ENCODE assay signal across 8 cellular contexts in the genomic region with DNA sequence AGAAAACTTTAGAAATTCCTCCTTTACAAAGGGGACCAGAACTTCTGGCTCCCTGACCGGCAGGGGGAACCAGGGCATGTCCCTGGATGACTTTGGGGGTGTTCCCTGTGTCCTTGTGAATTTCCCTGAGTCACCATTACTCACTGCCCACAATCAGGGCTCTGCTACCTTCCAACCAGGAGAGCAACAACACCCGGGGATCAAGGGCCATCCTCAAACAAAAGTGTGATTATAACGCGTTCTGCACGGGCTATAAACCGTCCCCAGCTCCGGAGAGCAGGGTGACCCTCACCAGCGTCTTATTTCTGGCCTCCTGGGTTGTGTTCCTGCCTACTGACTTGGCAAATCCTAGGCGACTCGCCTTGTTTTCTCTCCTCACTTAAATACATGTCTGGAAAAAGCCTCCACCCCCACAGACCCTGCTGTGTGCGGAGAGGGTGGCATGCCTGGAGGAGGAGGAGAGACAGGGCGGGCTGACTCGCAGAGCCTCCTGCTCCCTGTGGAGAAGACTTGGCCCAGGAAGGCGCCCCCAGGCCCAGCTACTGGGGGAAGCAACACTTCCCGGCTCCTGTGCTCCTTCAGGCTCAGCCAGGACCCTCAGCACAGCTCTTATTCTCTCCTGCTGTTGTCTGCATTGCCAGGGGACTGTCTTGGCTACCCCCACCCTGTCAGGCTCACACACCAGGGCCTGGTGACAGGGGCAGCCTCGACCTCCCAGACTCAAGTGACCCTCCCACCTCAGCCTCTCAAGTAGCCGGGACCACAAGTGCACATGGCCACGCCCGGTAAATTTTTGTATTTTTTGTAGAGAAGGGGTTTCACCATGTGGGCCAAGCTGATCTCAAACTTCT. TPM values are rescaled to one million over a fixed set of nuclear protein-coding genes. Genes with fewer than 3 reads are reported as not detected.
DNase-seq lines count a peak whose midpoint lies in the region; ATAC-seq and TF ChIP-seq lines count a peak whose summit lies in the region.

No MANE protein-coding gene starts in this region.

- H3K4me2 ChIP-seq in OCI-LY7 (ENCODE audit: low read length): no peak overlapping the region

- DNase-seq in DMS 273 treated with DMSO at 0.1 percent for 48 hours (lab: John Stamatoyannopoulos, UW) (peak; percentile 80), astrocyte of the cerebellum (ENCODE audit: low read depth) (peak; percentile 93), iPS DF 6.9 (ENCODE audit: low read depth, low spot score) (peak; percentile 73), gastrocnemius medialis (peak; percentile 40 to 63), germinal center (ENCODE audit: low spot score) (no peak), OCI-LY7 (ENCODE audit: low spot score) (no peak)

- TF ChIP-seq EP300 in Ishikawa (IDR thresholded peaks at IDR 0.05; ENCODE audit: borderline replicate concordance): peak; percentile 59; the same call in 1 of the 2 replicates

- peaks cover 10% of the 10 kb centered on the region for H3K4me1 ChIP-seq in iPS DF 6.9 (ENCODE audit: control insufficient read depth, insufficient read depth, low read length)
- H3K4me1 ChIP-seq in gastrocnemius medialis: peaks cover 31 to 34% of the 10 kb centered on the region in 2 donors
- H3K4me1 ChIP-seq in OCI-LY7 (ENCODE audit: insufficient read depth, low read length, poor library complexity, severe bottlenecking): peaks cover 12% of the 10 kb centered on the region

- H3K4me3 ChIP-seq in astrocyte of the cerebellum (ENCODE audit: low read depth, low read length) (no peak overlapping the region), iPS DF 6.9 (ENCODE audit: low read length) (no peak overlapping the region), gastrocnemius medialis (no peak overlapping the region), OCI-LY7 (ENCODE audit: low read depth, low read length, poor library complexity, severe bottlenecking) (no peak overlapping the region)

- POLR2A ChIA-PET in OCI-LY7 (lab: Charles Lee): interaction anchor here (0.6 kb wide), 2 partner anchors 109 to 1586 kb away, joined by 3 to 4 read pairs; no protein-coding TSS in a partner anchor

- H3K79me2 ChIP-seq in OCI-LY7 (ENCODE audit: insufficient read depth, low read depth, low read length): no peaks in the 10 kb centered on the region

- no peak overlapping the region for H2AFZ ChIP-seq in OCI-LY7 (ENCODE audit: low read length)

- in situ Hi-C loops in astrocyte of the cerebellum (cut with HindIII; ENCODE audit: low sequenced_read_pairs) (no loop called here), gastrocnemius medialis (cut with MboI; ENCODE audit: low sequenced_read_pairs in 4 of 4) (loop anchor here in 1 of 4 donors (5.0 kb wide), 1 partner anchor 38 kb away; no protein-coding TSS in a partner anchor)

- H3K27ac ChIP-seq in iPS DF 6.9 (ENCODE audit: low read length) (no peak overlapping the region), gastrocnemius medialis (peak overlapping the region; percentile 86 to 89 (median 86)), OCI-LY7 (ENCODE audit: low read depth, low read length, poor library complexity, severe bottlenecking) (no peak overlapping the region)

- TF ChIP-seq CTCF in astrocyte of the cerebellum (IDR thresholded peaks at IDR 0.05; ENCODE audit: low read depth, low read length, missing control alignments): peak; percentile 80
- peak in 4 of 5 experiments; percentile 19 to 60 (median 32) for TF ChIP-seq CTCF in gastrocnemius medialis (IDR thresholded peaks at IDR 0.05 in 4 of 5, conservative IDR thresholded peaks at IDR 0.05 in 1 of 5)
- TF ChIP-seq CTCF in OCI-LY7 (conservative IDR thresholded peaks at IDR 0.05; ENCODE audit: low read length): no peak

- H3K9me3 ChIP-seq in iPS DF 6.9 (ENCODE audit: control insufficient read depth, insufficient read depth, low read length) (no peaks in the 10 kb centered on the region), gastrocnemius medialis (no peaks in the 10 kb centered on the region), OCI-LY7 (ENCODE audit: low read length) (no peaks in the 10 kb centered on the region)

- H3K36me3 ChIP-seq in iPS DF 6.9 (ENCODE audit: control insufficient read depth, insufficient read depth, low read length): no peaks in the 10 kb centered on the region
- no peaks in the 10 kb centered on the region for H3K36me3 ChIP-seq in gastrocnemius medialis
- H3K36me3 ChIP-seq in OCI-LY7 (ENCODE audit: insufficient read depth, low read length): no peaks in the 10 kb centered on the region

- WGBS in iPS DF 6.9 (ENCODE audit: insufficient coverage, insufficient read length): no CpG with 5 or more reads among the region's 19 CpGs

- intact Hi-C loops in gastrocnemius medialis (cut with DNase I; ENCODE audit: low total_unique reads) (no loop called here), OCI-LY7 (cut with micrococcal nuclease; ENCODE audit: unreplicated experiment) (no loop called here)

- peak; percentile 77 for TF ChIP-seq RAD21 in Ishikawa (IDR thresholded peaks at IDR 0.05; ENCODE audit: low read depth)

- CTCF ChIA-PET in OCI-LY7 (lab: Charles Lee; ENCODE audit: unreplicated experiment): no interaction called here

- BruUV-seq in OCI-LY7 (replicated peaks; lab: Mats Ljungman, UMichigan): no TSS peak

- H4K20me1 ChIP-seq in OCI-LY7 (ENCODE audit: insufficient read depth, low read length): no peaks in the 10 kb centered on the region

- H3K27me3 ChIP-seq in iPS DF 6.9 (ENCODE audit: control insufficient read depth, insufficient read depth, low read length) (no peaks in the 10 kb centered on the region), gastrocnemius medialis (no peaks in the 10 kb centered on the region)

- TF ChIP-seq POLR2A in gastrocnemius medialis (IDR thresholded peaks at IDR 0.05): peak in 1 of 2 donors; percentile 41

- ATAC-seq in gastrocnemius medialis: peak; percentile 42 to 48
- no peak for ATAC-seq in HG02798 (IDR thresholded peaks at IDR 0.05; ENCODE audit: poor library complexity, unreplicated experiment)

- H3K9me2 ChIP-seq in OCI-LY7 (ENCODE audit: insufficient read depth, low read length): no peaks in the 10 kb centered on the region

TF ChIP-seq in Ishikawa, 13 proteins besides CTCF, POLR2A, EP300 and RAD21:
- TF ChIP-seq ZBTB7A (IDR thresholded peaks at IDR 0.05; ENCODE audit: low read depth) (peak; percentile 61), EGR1 (IDR thresholded peaks at IDR 0.05) (peak; percentile 87), TEAD4 (IDR thresholded peaks at IDR 0.05) (peak; percentile 45; the same call in 1 of the 2 replicates), TCF12 (IDR thresholded peaks at IDR 0.05; ENCODE audit: low read depth) (peak; percentile 76), TAF1 (IDR thresholded peaks at IDR 0.05; ENCODE audit: low read depth) (no peak), CEBPB (IDR thresholded peaks at IDR 0.05) (no peak), CREB1 (IDR thresholded peaks at IDR 0.05; ENCODE audit: low read depth) (no peak), NFIC (IDR thresholded peaks at IDR 0.05) (no peak), YY1 (IDR thresholded peaks at IDR 0.05; ENCODE audit: low read depth) (0 out of 2 replicates have a peak, but pooled peaks have one; percentile 21), FOXM1 (IDR thresholded peaks at IDR 0.05; ENCODE audit: borderline replicate concordance, low read depth) (peak; percentile 64; the same call in 1 of the 2 replicates)
- TF ChIP-seq, protein P1, sequence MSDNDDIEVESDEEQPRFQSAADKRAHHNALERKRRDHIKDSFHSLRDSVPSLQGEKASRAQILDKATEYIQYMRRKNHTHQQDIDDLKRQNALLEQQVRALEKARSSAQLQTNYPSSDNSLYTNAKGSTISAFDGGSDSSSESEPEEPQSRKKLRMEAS (IDR thresholded peaks at IDR 0.05): peak; percentile 48
- TF ChIP-seq, protein P2, sequence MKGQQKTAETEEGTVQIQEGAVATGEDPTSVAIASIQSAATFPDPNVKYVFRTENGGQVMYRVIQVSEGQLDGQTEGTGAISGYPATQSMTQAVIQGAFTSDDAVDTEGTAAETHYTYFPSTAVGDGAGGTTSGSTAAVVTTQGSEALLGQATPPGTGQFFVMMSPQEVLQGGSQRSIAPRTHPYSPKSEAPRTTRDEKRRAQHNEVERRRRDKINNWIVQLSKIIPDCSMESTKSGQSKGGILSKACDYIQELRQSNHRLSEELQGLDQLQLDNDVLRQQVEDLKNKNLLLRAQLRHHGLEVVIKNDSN (IDR thresholded peaks at IDR 0.05): no peak
- TF ChIP-seq, protein P3, sequence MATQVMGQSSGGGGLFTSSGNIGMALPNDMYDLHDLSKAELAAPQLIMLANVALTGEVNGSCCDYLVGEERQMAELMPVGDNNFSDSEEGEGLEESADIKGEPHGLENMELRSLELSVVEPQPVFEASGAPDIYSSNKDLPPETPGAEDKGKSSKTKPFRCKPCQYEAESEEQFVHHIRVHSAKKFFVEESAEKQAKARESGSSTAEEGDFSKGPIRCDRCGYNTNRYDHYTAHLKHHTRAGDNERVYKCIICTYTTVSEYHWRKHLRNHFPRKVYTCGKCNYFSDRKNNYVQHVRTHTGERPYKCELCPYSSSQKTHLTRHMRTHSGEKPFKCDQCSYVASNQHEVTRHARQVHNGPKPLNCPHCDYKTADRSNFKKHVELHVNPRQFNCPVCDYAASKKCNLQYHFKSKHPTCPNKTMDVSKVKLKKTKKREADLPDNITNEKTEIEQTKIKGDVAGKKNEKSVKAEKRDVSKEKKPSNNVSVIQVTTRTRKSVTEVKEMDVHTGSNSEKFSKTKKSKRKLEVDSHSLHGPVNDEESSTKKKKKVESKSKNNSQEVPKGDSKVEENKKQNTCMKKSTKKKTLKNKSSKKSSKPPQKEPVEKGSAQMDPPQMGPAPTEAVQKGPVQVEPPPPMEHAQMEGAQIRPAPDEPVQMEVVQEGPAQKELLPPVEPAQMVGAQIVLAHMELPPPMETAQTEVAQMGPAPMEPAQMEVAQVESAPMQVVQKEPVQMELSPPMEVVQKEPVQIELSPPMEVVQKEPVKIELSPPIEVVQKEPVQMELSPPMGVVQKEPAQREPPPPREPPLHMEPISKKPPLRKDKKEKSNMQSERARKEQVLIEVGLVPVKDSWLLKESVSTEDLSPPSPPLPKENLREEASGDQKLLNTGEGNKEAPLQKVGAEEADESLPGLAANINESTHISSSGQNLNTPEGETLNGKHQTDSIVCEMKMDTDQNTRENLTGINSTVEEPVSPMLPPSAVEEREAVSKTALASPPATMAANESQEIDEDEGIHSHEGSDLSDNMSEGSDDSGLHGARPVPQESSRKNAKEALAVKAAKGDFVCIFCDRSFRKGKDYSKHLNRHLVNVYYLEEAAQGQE (IDR thresholded peaks at IDR 0.05; ENCODE audit: low read depth): no peak

RNA-seq across cellular contexts. Expression of a gene that starts 54.1 kb away (rescaled TPM):
- 1 to 10 TPM in 3 of 4 donors, under 1 TPM in 1; 0.39 to 6.2 (median 5.0) TPM for total RNA-seq in gastrocnemius medialis
- total RNA-seq in OCI-LY7 (2014; rRNA removed; shearing (Covaris generic)): 23.8 and 27.8 TPM in 2 replicates
- total RNA-seq in OCI-LY7 (2022): 45.7 and 48.6 TPM in 2 replicates

Comparison
In these comparisons a context has a peak if more than half of its experiments do, and no peak if none do; other contexts are left out.
1. DNase-seq: peak in DMS 273 treated with DMSO at 0.1 percent for 48 hours (single experiment), astrocyte of the cerebellum (single experiment), iPS DF 6.9 (single experiment) and gastrocnemius medialis (2 of 2); none in germinal center (single experiment) and OCI-LY7 (single experiment).
2. H3K27ac ChIP-seq: peak in gastrocnemius medialis (4 of 4); none in iPS DF 6.9 (single experiment) and OCI-LY7 (single experiment).